Comparison of ENCODE assay signal across 14 cellular contexts in the genomic region with DNA sequence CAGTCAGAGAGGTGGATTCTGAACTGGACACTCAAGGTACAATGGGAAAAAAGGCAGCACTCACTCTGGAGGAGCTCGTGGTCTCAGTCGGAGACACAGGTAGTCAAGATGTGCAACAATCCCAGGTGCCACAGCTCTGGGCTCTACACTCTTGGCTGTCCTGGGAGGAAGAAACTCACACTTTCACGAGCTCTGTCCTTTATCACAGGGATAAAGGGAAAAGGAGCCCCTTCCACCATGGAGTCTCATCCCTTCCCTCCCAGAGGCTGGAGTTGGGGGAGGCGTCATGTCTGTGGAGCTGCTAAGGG. TPM values are rescaled to one million over a fixed set of nuclear protein-coding genes. Genes with fewer than 3 reads are reported as not detected.
A peak's percentile ranks its signal among the peaks of the same experiment; 100 is the strongest.
DNase-seq lines count a peak whose midpoint lies in the region; ATAC-seq and TF ChIP-seq lines count a peak whose summit lies in the region.
"Had no signal": no experiment of that assay in that cellular context is flagged by ENCODE, and none has a peak within 500 bp of the region (broad histone marks: within the 10 kb centered on the region; RNA-seq: fewer than 3 reads in every experiment).

No MANE protein-coding gene starts in this region.

- H3K27me3 ChIP-seq in left ventricle myocardium inferior (ENCODE audit: low read depth) (no peaks in the 10 kb centered on the region), neural progenitor cell (no peaks in the 10 kb centered on the region), GM23338 (ENCODE audit: insufficient read depth) (no peaks in the 10 kb centered on the region)
- H3K27me3 ChIP-seq in CD8-positive, alpha-beta T cell (ENCODE audit: insufficient read depth, low read length): no peaks in the 10 kb centered on the region

- DNase-seq in left ventricle myocardium inferior: no peak
- no peak for DNase-seq in left ventricle myocardium superior
- DNase-seq in neural progenitor cell (ENCODE audit: low spot score): no peak
- no peak for DNase-seq in substantia nigra (lab: John Stamatoyannopoulos, UW)
- DNase-seq in NCI-H82 treated with DMSO at 0.1 percent for 48 hours (lab: John Stamatoyannopoulos, UW; ENCODE audit: unreplicated experiment): no peak
- no peak for DNase-seq in CD8-positive, alpha-beta T cell
- DNase-seq in GM23338 (ENCODE audit: low spot score): no peak

- no peak overlapping the region for H3K4me2 ChIP-seq in neural progenitor cell
- H3K4me2 ChIP-seq in GM23338: no peak overlapping the region
- H3K4me2 ChIP-seq: A549 had no signal

- CTCF ChIA-PET in CD8-positive, alpha-beta T cell (lab: Charles Lee): interaction anchor here (0.7 to 17.1 kb wide), 52 partner anchors 9 to 545 kb away, joined by 3 to 366 read pairs (median 6); partner anchors contain the start of genes ELK4, KLHDC8A and NUAK2

- no peak for TF ChIP-seq CTCF in left ventricle myocardium inferior (IDR thresholded peaks at IDR 0.05; ENCODE audit: borderline replicate concordance)
- no peak for TF ChIP-seq CTCF in neural progenitor cell (IDR thresholded peaks at IDR 0.05)
- no peak for TF ChIP-seq CTCF in CD8-positive, alpha-beta T cell (IDR thresholded peaks at IDR 0.05)
- no peak for TF ChIP-seq CTCF in GM23338 (conservative IDR thresholded peaks at IDR 0.05; ENCODE audit: low read depth in 2 of 2)

- H3F3A ChIP-seq in neural progenitor cell (ENCODE audit: low read depth): no peaks in the 10 kb centered on the region
- H3F3A ChIP-seq in GM23338 (replicated peaks; ENCODE audit: low read depth): peaks cover 11% of the 10 kb centered on the region

- H3K9me3 Mint-ChIP-seq in neural progenitor cell (no peaks in the 10 kb centered on the region), GM23338 (peaks cover 2% of the 10 kb centered on the region; the same call in 1 of the 3 replicates)
- H3K9me3 Mint-ChIP-seq in CD8-positive, alpha-beta T cell: no peaks in the 10 kb centered on the region
- H3K9me3 Mint-ChIP-seq: CD4-positive, alpha-beta T cell had no signal

- H3K9me3 ChIP-seq in left ventricle myocardium inferior (replicated peaks) (no peaks in the 10 kb centered on the region), neural progenitor cell (ENCODE audit: low read depth) (no peaks in the 10 kb centered on the region)
- no peaks in the 10 kb centered on the region for H3K9me3 ChIP-seq in CD8-positive, alpha-beta T cell (ENCODE audit: low read length)
- H3K9me3 ChIP-seq: A549; BLaER1 treated with 17β-estradiol and CSF1 and Interleukin-3, amounts not matched to agents 10 nM and 100 nM; Caco-2 had no signal

- H3K27ac ChIP-seq in left ventricle myocardium inferior (replicated peaks) (peak overlapping the region; percentile 68), angular gyrus (ENCODE audit: low read depth, low read length) (peak overlapping the region; percentile 5), neural progenitor cell (no peak overlapping the region), substantia nigra (ENCODE audit: low read depth, low read length, poor library complexity, severe bottlenecking) (peak overlapping the region; percentile 96), GM23338 (ENCODE audit: low read depth) (no peak overlapping the region)
- H3K27ac ChIP-seq in CD8-positive, alpha-beta T cell (ENCODE audit: low read depth, low read length): no peak overlapping the region
- H3K27ac ChIP-seq: 22Rv1; A549; BLaER1 treated with 17β-estradiol and CSF1 and Interleukin-3, amounts not matched to agents 10 nM and 100 nM had no signal

- no peaks in the 10 kb centered on the region for H3K36me3 Mint-ChIP-seq in neural progenitor cell
- no peaks in the 10 kb centered on the region for H3K36me3 Mint-ChIP-seq in CD8-positive, alpha-beta T cell
- peaks cover 42% of the 10 kb centered on the region for H3K36me3 Mint-ChIP-seq in GM23338 (ENCODE audit: low read depth)

- ATAC-seq in left ventricle myocardium superior (no peak), GM23338 (no peak)
- ATAC-seq in CD8-positive, alpha-beta T cell: no peak

- peak overlapping the region; percentile 87 for H3K27ac Mint-ChIP-seq in neural progenitor cell
- H3K27ac Mint-ChIP-seq in CD8-positive, alpha-beta T cell: no peak overlapping the region
- no peak overlapping the region for H3K27ac Mint-ChIP-seq in GM23338
- H3K27ac Mint-ChIP-seq: B cell; CD4-positive, alpha-beta T cell had no signal

- intact Hi-C loops in left ventricle myocardium inferior (cut with micrococcal nuclease) (loop anchor here (1.0 to 5.0 kb wide), 2 partner anchors 36 to 133 kb away; no protein-coding TSS in a partner anchor), left ventricle myocardium superior (cut with micrococcal nuclease) (loop anchor here (2.0 kb wide), 1 partner anchor 36 kb away; no protein-coding TSS in a partner anchor)
- intact Hi-C loops in CD8-positive, alpha-beta T cell (cut with DNase I, micrococcal nuclease): loop anchor here (1.0 to 10.0 kb wide), 6 partner anchors 36 to 550 kb away; no protein-coding TSS in a partner anchor

- POLR2A ChIA-PET in CD8-positive, alpha-beta T cell (lab: Charles Lee): interaction anchor here (0.6 to 2.5 kb wide), 5 partner anchors 38 to 320 kb away, joined by 3 to 13 read pairs (median 4); no protein-coding TSS in a partner anchor

- H3K79me2 ChIP-seq in neural progenitor cell (ENCODE audit: low read depth): no peaks in the 10 kb centered on the region
- no peaks in the 10 kb centered on the region for H3K79me2 ChIP-seq in GM23338 (replicated peaks; ENCODE audit: insufficient read depth)

- H3K9ac ChIP-seq in neural progenitor cell: no peak overlapping the region
- H3K9ac ChIP-seq: BLaER1 treated with 17β-estradiol and CSF1 and Interleukin-3, amounts not matched to agents 10 nM and 100 nM had no signal

- H3K4me1 Mint-ChIP-seq in neural progenitor cell (peaks cover 34% of the 10 kb centered on the region), GM23338 (peaks cover 40% of the 10 kb centered on the region)
- H3K4me1 Mint-ChIP-seq in CD8-positive, alpha-beta T cell (ENCODE audit: low read depth): peaks cover 5% of the 10 kb centered on the region

- H3K4me3 ChIP-seq in left ventricle myocardium inferior (no peak overlapping the region), neural progenitor cell (no peak overlapping the region), GM23338 (no peak overlapping the region)
- no peak overlapping the region for H3K4me3 ChIP-seq in CD8-positive, alpha-beta T cell (ENCODE audit: low read depth, low read length)
- H3K4me3 ChIP-seq: A549; BLaER1 treated with 17β-estradiol and CSF1 and Interleukin-3, amounts not matched to agents 10 nM and 100 nM had no signal

- H2AFZ ChIP-seq in neural progenitor cell (replicated peaks) (no peak overlapping the region), GM23338 (no peak overlapping the region)

- H3K9me2 ChIP-seq in GM23338 (ENCODE audit: insufficient read depth): no peaks in the 10 kb centered on the region

- H4K20me1 ChIP-seq in neural progenitor cell (ENCODE audit: low read depth) (peaks cover 19% of the 10 kb centered on the region), GM23338 (replicated peaks; ENCODE audit: insufficient read depth) (peaks cover 7% of the 10 kb centered on the region)

- H3K27me3 Mint-ChIP-seq in neural progenitor cell (ENCODE audit: insufficient read depth, low read depth) (peaks cover 19% of the 10 kb centered on the region), GM23338 (ENCODE audit: insufficient read depth, low read depth, poor library complexity) (peaks cover 16% of the 10 kb centered on the region)
- no peaks in the 10 kb centered on the region for H3K27me3 Mint-ChIP-seq in CD8-positive, alpha-beta T cell (ENCODE audit: low read depth)
- H3K27me3 Mint-ChIP-seq: CD4-positive, alpha-beta T cell had no signal

- H3K36me3 ChIP-seq in left ventricle myocardium inferior (peaks cover 36% of the 10 kb centered on the region), neural progenitor cell (no peaks in the 10 kb centered on the region), GM23338 (ENCODE audit: insufficient read depth) (peaks cover 3% of the 10 kb centered on the region; the same call in 1 of the 2 replicates)
- H3K36me3 ChIP-seq in CD8-positive, alpha-beta T cell (ENCODE audit: insufficient read depth, low read length): no peaks in the 10 kb centered on the region

- no peak overlapping the region for H3K4me3 Mint-ChIP-seq in neural progenitor cell
- no peak overlapping the region for H3K4me3 Mint-ChIP-seq in CD8-positive, alpha-beta T cell
- no peak overlapping the region for H3K4me3 Mint-ChIP-seq in GM23338
- H3K4me3 Mint-ChIP-seq: B cell; CD4-positive, alpha-beta T cell had no signal

- H3K4me1 ChIP-seq in left ventricle myocardium inferior (peaks cover 85% of the 10 kb centered on the region), neural progenitor cell (peaks cover 7% of the 10 kb centered on the region), GM23338 (ENCODE audit: insufficient read depth) (peaks cover 33% of the 10 kb centered on the region)
- H3K4me1 ChIP-seq in CD8-positive, alpha-beta T cell (ENCODE audit: insufficient read depth, low read length): no peaks in the 10 kb centered on the region
- H3K4me1 ChIP-seq: Caco-2 had no signal

TF ChIP-seq in GM23338, 12 proteins besides CTCF, POLR2A, EP300 and RAD21 (continues in another document):
- TF ChIP-seq EZH2phosphoT487 (IDR thresholded peaks at IDR 0.05; ENCODE audit: unreplicated experiment) (no peak), ZNF114 (CRISPR knock-in tag; IDR thresholded peaks at IDR 0.05) (no peak), EZH2 (IDR thresholded peaks at IDR 0.05; ENCODE audit: low read depth, unreplicated experiment) (no peak), JUNB (IDR thresholded peaks at IDR 0.05; ENCODE audit: unreplicated experiment) (no peak)

RNA-seq across cellular contexts. Expression of gene CDK18, which starts 20.3 kb away (rescaled TPM):
- total RNA-seq in left ventricle myocardium inferior (179 TPM), left ventricle myocardium superior (209 TPM), neural progenitor cell (ENCODE audit: low replicate concordance) (14.1 and 25.5 TPM in 2 replicates)
- 1 to 10 TPM; 4.0 to 4.3 TPM for total RNA-seq in CD8-positive, alpha-beta T cell
- total RNA-seq in GM23338 (2014; rRNA removed; shearing (Covaris generic)): 34.3 and 46.5 TPM in 2 replicates
- polyA plus RNA-seq in GM23338 (2016; fragmentation: Nextera tagmentation; extraction: Ambion mirVana): 17.3 and 21.1 TPM in 2 replicates

Comparison
In these comparisons a context has a peak if more than half of its experiments do, and no peak if none do; other contexts are left out.
1. H3K27ac ChIP-seq: peak in left ventricle myocardium inferior (single experiment), angular gyrus (single experiment) and substantia nigra (single experiment); none in neural progenitor cell (single experiment), CD8-positive, alpha-beta T cell (single experiment) and GM23338 (single experiment).